ENCODE assay signal across 21 cellular contexts in genomic region chr1:75855010-75855409, GRCh38. TPM values are rescaled to one million over a fixed set of nuclear protein-coding genes. Genes with fewer than 3 reads are reported as not detected.
DNase-seq lines count a peak whose midpoint lies in the region; ATAC-seq, FAIRE-seq and TF ChIP-seq lines count a peak whose summit lies in the region.
"Had no signal": no experiment of that assay in that cellular context is flagged by ENCODE, and none has a peak within 500 bp of the region (broad histone marks: within the 10 kb centered on the region; RNA-seq: fewer than 3 reads in every experiment).

No MANE protein-coding gene starts in this region.

- H3K4me3 Mint-ChIP-seq in astrocyte (ENCODE audit: unreplicated experiment): no peak overlapping the region
- H3K4me3 Mint-ChIP-seq in activated CD8-positive, alpha-beta T cell treated with anti-CD3 and anti-CD28 coated beads, Interleukin-2, amount 10 ng/mL, durations not matched to agents 7 days and 5 days: no peak overlapping the region
- H3K4me3 Mint-ChIP-seq: IgD-negative memory B cell; T-helper 1 cell treated with Interleukin-12 subunit alpha and Interleukin-12 subunit beta and Interleukin-4 antibody, amounts not matched to agents 30 μg/mL and 1 μg/mL, for 36 hours had no signal

- TF ChIP-seq CTCF in BJ (IDR thresholded peaks at IDR 0.05; ENCODE audit: insufficient read depth, low read depth, low read length) (no peak), astrocyte (IDR thresholded peaks at IDR 0.05; ENCODE audit: insufficient read depth, low read depth, low read length) (no peak)

- no peak overlapping the region for H3K4me3 ChIP-seq in BJ (ENCODE audit: low read depth, low read length)
- no peak overlapping the region for H3K4me3 ChIP-seq in astrocyte (ENCODE audit: insufficient read depth, low read depth, low read length)
- H3K4me3 ChIP-seq: GM12878, tibial artery had no signal

- no peak overlapping the region for H2AFZ ChIP-seq in astrocyte (ENCODE audit: low read depth, low read length)

- H3K4me1 Mint-ChIP-seq in astrocyte (ENCODE audit: low read depth, unreplicated experiment): peaks cover 7% of the 10 kb centered on the region
- H3K4me1 Mint-ChIP-seq in activated CD8-positive, alpha-beta T cell treated with anti-CD3 and anti-CD28 coated beads, Interleukin-2, amount 10 ng/mL, durations not matched to agents 7 days and 5 days (ENCODE audit: low read depth): no peaks in the 10 kb centered on the region
- H3K4me1 Mint-ChIP-seq: IgD-negative memory B cell had no signal

- peak; percentile 9 for DNase-seq in BJ (ENCODE audit: low read depth)
- DNase-seq in LHCN-M2 (ENCODE audit: low read depth): peak; percentile 6
- DNase-seq in astrocyte (ENCODE audit: low read depth): peak; percentile 73
- peak; percentile 88 for DNase-seq in iris pigment epithelial cell (ENCODE audit: low read depth)
- no peak for DNase-seq in cortex of kidney (lab: John Stamatoyannopoulos, UW)
- no peak for DNase-seq in superior temporal gyrus (ENCODE audit: extremely low spot score)
- no peak for DNase-seq in activated CD8-positive, alpha-beta T cell treated with anti-CD3 and anti-CD28 coated beads, Interleukin-2, amount 10 ng/mL, durations not matched to agents 7 days and 5 days
- no peak for DNase-seq in GF-D8 (lab: John Stamatoyannopoulos, UW)
- DNase-seq: activated CD4-positive, alpha-beta T cell treated with anti-CD3 and anti-CD28 coated beads for 4 hours; amygdala; DMS79 treated with DMSO at 0.1 percent for 48 hours; head of caudate nucleus; NCI-H510A treated with DMSO at 0.1 percent for 48 hours; stimulated activated CD4-positive, alpha-beta T cell treated with anti-CD3 and anti-CD28 coated beads, Interleukin-1b, Interleukin-23, amount 100 ng/mL, for 48 hours; stimulated activated CD8-positive, alpha-beta memory T cell treated with anti-CD3 and anti-CD28 coated beads, Interleukin-4, amount 100 ng/mL, for 48 hours; tibial artery had no signal

- H4K20me1 ChIP-seq in astrocyte (ENCODE audit: insufficient read depth, low read length): no peaks in the 10 kb centered on the region

- no peaks in the 10 kb centered on the region for H3K79me2 ChIP-seq in astrocyte (ENCODE audit: insufficient read depth, low read length)

- no peaks in the 10 kb centered on the region for H3K4me1 ChIP-seq in astrocyte (ENCODE audit: insufficient read depth, low read length)
- H3K4me1 ChIP-seq: tibial artery had no signal

- no peak for ATAC-seq in activated CD8-positive, alpha-beta T cell treated with anti-CD3 and anti-CD28 coated beads, Interleukin-2, amount 10 ng/mL, durations not matched to agents 7 days and 5 days
- ATAC-seq: GM12878, Panc1 had no signal

- peaks cover 5% of the 10 kb centered on the region for H3K9me3 Mint-ChIP-seq in astrocyte (ENCODE audit: unreplicated experiment)
- H3K9me3 Mint-ChIP-seq in activated CD8-positive, alpha-beta T cell treated with anti-CD3 and anti-CD28 coated beads, Interleukin-2, amount 10 ng/mL, durations not matched to agents 7 days and 5 days (ENCODE audit: insufficient read depth): no peaks in the 10 kb centered on the region
- H3K9me3 Mint-ChIP-seq: T-helper 1 cell treated with Interleukin-12 subunit alpha and Interleukin-12 subunit beta and Interleukin-4 antibody, amounts not matched to agents 30 μg/mL and 1 μg/mL, for 36 hours had no signal

- no peaks in the 10 kb centered on the region for H3K27me3 Mint-ChIP-seq in astrocyte (ENCODE audit: low read depth, unreplicated experiment)
- H3K27me3 Mint-ChIP-seq in activated CD8-positive, alpha-beta T cell treated with anti-CD3 and anti-CD28 coated beads, Interleukin-2, amount 10 ng/mL, durations not matched to agents 7 days and 5 days (ENCODE audit: low read depth): no peaks in the 10 kb centered on the region
- H3K27me3 Mint-ChIP-seq: IgD-negative memory B cell, progenitor cell of endocrine pancreas had no signal

- no peaks in the 10 kb centered on the region for H3K36me3 ChIP-seq in BJ (ENCODE audit: control insufficient read depth, insufficient read depth, low read length)
- no peaks in the 10 kb centered on the region for H3K36me3 ChIP-seq in astrocyte (ENCODE audit: insufficient read depth, low read length)
- H3K36me3 ChIP-seq: tibial artery had no signal

- no peaks in the 10 kb centered on the region for H3K36me3 Mint-ChIP-seq in astrocyte (ENCODE audit: low read depth, unreplicated experiment)
- no peaks in the 10 kb centered on the region for H3K36me3 Mint-ChIP-seq in activated CD8-positive, alpha-beta T cell treated with anti-CD3 and anti-CD28 coated beads, Interleukin-2, amount 10 ng/mL, durations not matched to agents 7 days and 5 days (ENCODE audit: low read depth)
- H3K36me3 Mint-ChIP-seq: IgD-negative memory B cell had no signal

- no peak for FAIRE-seq in astrocyte (lab: Jason Lieb, UNC)
- FAIRE-seq: GM12878 had no signal

- H3K27me3 ChIP-seq in BJ (ENCODE audit: control insufficient read depth, insufficient read depth, low read length) (no peaks in the 10 kb centered on the region), astrocyte (ENCODE audit: insufficient read depth, low read length) (no peaks in the 10 kb centered on the region)
- H3K27me3 ChIP-seq: tibial artery had no signal

- POLR2A ChIA-PET in BJ (lab: Charles Lee): no interaction called here
- POLR2A ChIA-PET in activated CD8-positive, alpha-beta T cell treated with anti-CD3 and anti-CD28 coated beads, Interleukin-2, amount 10 ng/mL, durations not matched to agents 7 days and 5 days (lab: Charles Lee): no interaction called here

- H3K9me3 ChIP-seq in astrocyte (ENCODE audit: insufficient read depth, low read depth, low read length): no peaks in the 10 kb centered on the region
- H3K9me3 ChIP-seq: tibial artery had no signal

- H3K27ac ChIP-seq in astrocyte (ENCODE audit: low read depth, low read length): no peak overlapping the region
- H3K27ac ChIP-seq: tibial artery had no signal

- no peak overlapping the region for H3K9ac ChIP-seq in astrocyte (ENCODE audit: low read length)

- H3K4me2 ChIP-seq in astrocyte (ENCODE audit: low read length): no peak overlapping the region

- no peak overlapping the region for H3K27ac Mint-ChIP-seq in astrocyte (ENCODE audit: unreplicated experiment)
- H3K27ac Mint-ChIP-seq in activated CD8-positive, alpha-beta T cell treated with anti-CD3 and anti-CD28 coated beads, Interleukin-2, amount 10 ng/mL, durations not matched to agents 7 days and 5 days: no peak overlapping the region
- H3K27ac Mint-ChIP-seq: IgD-negative memory B cell; progenitor cell of endocrine pancreas; T-helper 1 cell treated with Interleukin-12 subunit alpha and Interleukin-12 subunit beta and Interleukin-4 antibody, amounts not matched to agents 30 μg/mL and 1 μg/mL, for 36 hours had no signal

- CTCF ChIA-PET in BJ (lab: Yijun Ruan, JAX): no interaction called here
- CTCF ChIA-PET in activated CD8-positive, alpha-beta T cell treated with anti-CD3 and anti-CD28 coated beads, Interleukin-2, amount 10 ng/mL, durations not matched to agents 7 days and 5 days (lab: Charles Lee): no interaction called here

RNA-seq across cellular contexts. Expression of gene MSH4, which starts 58.3 kb away (rescaled TPM):
- 0.04 and 0.05 TPM in 2 replicates for polyA plus RNA-seq in BJ (2011; rRNA removed)
- polyA minus RNA-seq in BJ (2011; rRNA and poly(A)+ RNA removed): 0.10 and 0.24 TPM in 2 replicates
- total RNA-seq in LHCN-M2 (2014; rRNA removed) (not detected in 2 replicates), astrocyte (0.34 and 0.43 TPM in 2 replicates)
- 0.02 TPM for polyA plus RNA-seq in LHCN-M2 (2012)
- under 1 TPM; 0.21 to 0.34 TPM for total RNA-seq in activated CD8-positive, alpha-beta T cell treated with anti-CD3 and anti-CD28 coated beads, Interleukin-2, amount 10 ng/mL, durations not matched to agents 7 days and 5 days

Comparison
In these comparisons a context has a peak if more than half of its experiments do, and no peak if none do; other contexts are left out.
1. DNase-seq: peak in BJ (single experiment), LHCN-M2 (single experiment), astrocyte (single experiment) and iris pigment epithelial cell (single experiment); none in cortex of kidney (single experiment), superior temporal gyrus (single experiment), activated CD8-positive, alpha-beta T cell treated with anti-CD3 and anti-CD28 coated beads, Interleukin-2, amount 10 ng/mL, durations not matched to agents 7 days and 5 days (single experiment) and GF-D8 (single experiment).